In genomic region chr14:24132976-24133375, GRCh38 we compare ENCODE assay signal across 18 cellular contexts. TPM values are rescaled to one million over a fixed set of nuclear protein-coding genes. Genes with fewer than 3 reads are reported as not detected.
DNase-seq lines count a peak whose midpoint lies in the region; ATAC-seq and TF ChIP-seq lines count a peak whose summit lies in the region.
"Had no signal": no experiment of that assay in that cellular context is flagged by ENCODE, and none has a peak within 500 bp of the region (broad histone marks: within the 10 kb centered on the region; RNA-seq: fewer than 3 reads in every experiment).

No MANE protein-coding gene starts in this region.

- ATAC-seq in CD4-positive, alpha-beta T cell (ENCODE audit: poor library complexity), result no peak
- ATAC-seq in naive thymus-derived CD8-positive, alpha-beta T cell, result no peak
- no peak for ATAC-seq in upper lobe of right lung
- no peak for ATAC-seq in HG03108 (IDR thresholded peaks at IDR 0.05; ENCODE audit: unreplicated experiment)

- no peaks in the 10 kb centered on the region for H3K27me3 Mint-ChIP-seq in activated CD4-positive, alpha-beta memory T cell treated with anti-CD3 and anti-CD28 coated beads for 36 hours
- H3K27me3 Mint-ChIP-seq in activated CD4-positive, alpha-beta memory T cell treated with anti-CD3 and anti-CD28 coated beads, Interleukin-2, amount 10 ng/mL, durations not matched to agents 7 days and 5 days, result no peaks in the 10 kb centered on the region
- H3K27me3 Mint-ChIP-seq in CD4-positive, alpha-beta T cell, result no peaks in the 10 kb centered on the region
- H3K27me3 Mint-ChIP-seq in activated T-helper 1 cell treated with anti-CD3 and anti-CD28 coated beads, Interleukin-12 subunit alpha, Interleukin-12 subunit beta, Interleukin-2, Interleukin-4 antibody, amounts not matched to agents 30 ng/mL and 10 ng/mL and 1 ng/mL, durations not matched to agents 14 hours and 24 hours and 36 hours (ENCODE audit: insufficient read depth), result no peaks in the 10 kb centered on the region
- H3K27me3 Mint-ChIP-seq in naive thymus-derived CD8-positive, alpha-beta T cell, result no peaks in the 10 kb centered on the region
- H3K27me3 Mint-ChIP-seq: naive B cell had no signal

- no peaks in the 10 kb centered on the region for H3K27me3 ChIP-seq in CD4-positive, alpha-beta T cell (ENCODE audit: control insufficient read depth, insufficient read depth, low read length)
- H3K27me3 ChIP-seq in upper lobe of right lung, result no peaks in the 10 kb centered on the region

- no peaks in the 10 kb centered on the region for H3K9me3 Mint-ChIP-seq in activated CD4-positive, alpha-beta memory T cell treated with anti-CD3 and anti-CD28 coated beads for 36 hours
- H3K9me3 Mint-ChIP-seq in activated CD4-positive, alpha-beta memory T cell treated with anti-CD3 and anti-CD28 coated beads, Interleukin-2, amount 10 ng/mL, durations not matched to agents 7 days and 5 days, result no peaks in the 10 kb centered on the region
- H3K9me3 Mint-ChIP-seq in CD4-positive, alpha-beta T cell, result no peaks in the 10 kb centered on the region
- no peaks in the 10 kb centered on the region for H3K9me3 Mint-ChIP-seq in activated T-helper 1 cell treated with anti-CD3 and anti-CD28 coated beads, Interleukin-12 subunit alpha, Interleukin-12 subunit beta, Interleukin-2, Interleukin-4 antibody, amounts not matched to agents 30 ng/mL and 10 ng/mL and 1 ng/mL, durations not matched to agents 14 hours and 24 hours and 36 hours
- no peaks in the 10 kb centered on the region for H3K9me3 Mint-ChIP-seq in naive thymus-derived CD8-positive, alpha-beta T cell
- H3K9me3 Mint-ChIP-seq: naive B cell had no signal

- peaks cover 35% of the 10 kb centered on the region for H3K4me1 Mint-ChIP-seq in activated CD4-positive, alpha-beta memory T cell treated with anti-CD3 and anti-CD28 coated beads for 36 hours (ENCODE audit: low read depth)
- peaks cover 32% of the 10 kb centered on the region for H3K4me1 Mint-ChIP-seq in activated CD4-positive, alpha-beta memory T cell treated with anti-CD3 and anti-CD28 coated beads, Interleukin-2, amount 10 ng/mL, durations not matched to agents 7 days and 5 days
- H3K4me1 Mint-ChIP-seq in CD4-positive, alpha-beta T cell (ENCODE audit: low read depth), result peaks cover 46% of the 10 kb centered on the region
- peaks cover 37% of the 10 kb centered on the region for H3K4me1 Mint-ChIP-seq in activated T-helper 1 cell treated with anti-CD3 and anti-CD28 coated beads, Interleukin-12 subunit alpha, Interleukin-12 subunit beta, Interleukin-2, Interleukin-4 antibody, amounts not matched to agents 30 ng/mL and 10 ng/mL and 1 ng/mL, durations not matched to agents 14 hours and 24 hours and 36 hours (ENCODE audit: low read depth)
- peaks cover 25 to 47% (median 44%) of the 10 kb centered on the region in 4 donors for H3K4me1 Mint-ChIP-seq in naive thymus-derived CD8-positive, alpha-beta T cell

- H3K9me3 ChIP-seq in CD4-positive, alpha-beta T cell (ENCODE audit: control insufficient read depth, low read length), result no peaks in the 10 kb centered on the region
- no peaks in the 10 kb centered on the region for H3K9me3 ChIP-seq in upper lobe of right lung
- H3K9me3 ChIP-seq: prostate gland had no signal

- H3K27ac Mint-ChIP-seq in activated CD4-positive, alpha-beta memory T cell treated with anti-CD3 and anti-CD28 coated beads for 36 hours, result peak overlapping the region; percentile 64
- H3K27ac Mint-ChIP-seq in activated CD4-positive, alpha-beta memory T cell treated with anti-CD3 and anti-CD28 coated beads, Interleukin-2, amount 10 ng/mL, durations not matched to agents 7 days and 5 days, result no peak overlapping the region
- H3K27ac Mint-ChIP-seq in CD4-positive, alpha-beta T cell, result peak overlapping the region; percentile 91
- peak overlapping the region; percentile 35 for H3K27ac Mint-ChIP-seq in activated T-helper 1 cell treated with anti-CD3 and anti-CD28 coated beads, Interleukin-12 subunit alpha, Interleukin-12 subunit beta, Interleukin-2, Interleukin-4 antibody, amounts not matched to agents 30 ng/mL and 10 ng/mL and 1 ng/mL, durations not matched to agents 14 hours and 24 hours and 36 hours
- peak overlapping the region; percentile 74 to 96 (median 93) for H3K27ac Mint-ChIP-seq in naive thymus-derived CD8-positive, alpha-beta T cell

- H3K4me3 ChIP-seq in upper lobe of right lung, result no peak overlapping the region
- H3K4me3 ChIP-seq: prostate gland had no signal

- intact Hi-C loops in activated CD4-positive, alpha-beta memory T cell treated with anti-CD3 and anti-CD28 coated beads for 36 hours (cut with micrococcal nuclease), result no loop called here
- intact Hi-C loops in CD4-positive, alpha-beta T cell (cut with DNase I, micrococcal nuclease), result loop anchor here in 1 of 2 experiments (1.0 kb wide), 1 partner anchor 11 kb away; no protein-coding TSS in a partner anchor
- intact Hi-C loops in activated T-helper 1 cell treated with anti-CD3 and anti-CD28 coated beads, Interleukin-12 subunit alpha, Interleukin-12 subunit beta, Interleukin-2, Interleukin-4 antibody, amounts not matched to agents 30 ng/mL and 10 ng/mL and 1 ng/mL, durations not matched to agents 14 hours and 24 hours and 36 hours (cut with micrococcal nuclease), result no loop called here
- intact Hi-C loops in upper lobe of right lung (cut with DNase I), result no loop called here

- POLR2A ChIA-PET in activated CD4-positive, alpha-beta memory T cell treated with anti-CD3 and anti-CD28 coated beads for 36 hours (lab: Charles Lee), result interaction anchor here (0.7 to 1.9 kb wide), 4 partner anchors 13 to 29 kb away, joined by 3 to 9 read pairs (median 4); partner anchors contain the start of genes DCAF11, IRF9 and NRL
- POLR2A ChIA-PET in activated CD4-positive, alpha-beta memory T cell treated with anti-CD3 and anti-CD28 coated beads, Interleukin-2, amount 10 ng/mL, durations not matched to agents 7 days and 5 days (lab: Charles Lee), result interaction anchor here (0.8 to 21.4 kb wide), 8 partner anchors 8 to 297 kb away, joined by 3 to 448 read pairs (median 4); partner anchors contain the start of genes CHMP4A, DCAF11, EMC9 and IRF9
- POLR2A ChIA-PET in CD4-positive, alpha-beta T cell (lab: Charles Lee), result interaction anchor here (0.7 to 11.7 kb wide), 7 partner anchors 8 to 1037 kb away, joined by 3 to 296 read pairs (median 13); partner anchors contain the start of genes DCAF11, EMC9, IRF9 and NRL
- POLR2A ChIA-PET in naive thymus-derived CD8-positive, alpha-beta T cell (lab: Charles Lee), result interaction anchor here (1.0 to 9.5 kb wide), 7 partner anchors 8 to 63 kb away, joined by 3 to 177 read pairs (median 4); partner anchors contain the start of genes DCAF11, EMC9, NRL and PSME2

- H3K36me3 Mint-ChIP-seq in activated CD4-positive, alpha-beta memory T cell treated with anti-CD3 and anti-CD28 coated beads for 36 hours, result peaks cover 15% of the 10 kb centered on the region
- H3K36me3 Mint-ChIP-seq in activated CD4-positive, alpha-beta memory T cell treated with anti-CD3 and anti-CD28 coated beads, Interleukin-2, amount 10 ng/mL, durations not matched to agents 7 days and 5 days (ENCODE audit: low read depth), result peaks cover 15% of the 10 kb centered on the region
- peaks cover 16% of the 10 kb centered on the region for H3K36me3 Mint-ChIP-seq in CD4-positive, alpha-beta T cell (ENCODE audit: low read depth)
- H3K36me3 Mint-ChIP-seq in activated T-helper 1 cell treated with anti-CD3 and anti-CD28 coated beads, Interleukin-12 subunit alpha, Interleukin-12 subunit beta, Interleukin-2, Interleukin-4 antibody, amounts not matched to agents 30 ng/mL and 10 ng/mL and 1 ng/mL, durations not matched to agents 14 hours and 24 hours and 36 hours (ENCODE audit: low read depth), result peaks cover 13% of the 10 kb centered on the region
- peaks cover 0 to 4% (median under 1%) of the 10 kb centered on the region in 3 donors for H3K36me3 Mint-ChIP-seq in naive thymus-derived CD8-positive, alpha-beta T cell

- CTCF ChIA-PET in activated CD4-positive, alpha-beta memory T cell treated with anti-CD3 and anti-CD28 coated beads for 36 hours (lab: Charles Lee), result interaction anchor here (1.3 to 2.6 kb wide), 3 partner anchors 18 to 42 kb away, joined by 3 to 10 read pairs (median 5); partner anchors contain the start of genes DCAF11 and NRL
- CTCF ChIA-PET in activated CD4-positive, alpha-beta memory T cell treated with anti-CD3 and anti-CD28 coated beads, Interleukin-2, amount 10 ng/mL, durations not matched to agents 7 days and 5 days (lab: Charles Lee), result interaction anchor here (1.1 to 1.9 kb wide), 4 partner anchors 18 to 75 kb away, joined by 3 to 7 read pairs (median 6); partner anchors contain the start of genes DCAF11, IRF9 and NRL
- CTCF ChIA-PET in CD4-positive, alpha-beta T cell (lab: Charles Lee), result interaction anchor here (1.5 to 1.6 kb wide), 2 partner anchors 28 to 110 kb away, joined by 3 to 5 read pairs; partner anchors contain the start of genes IRF9 and TINF2

- DNase-seq in activated CD4-positive, alpha-beta memory T cell treated with anti-CD3 and anti-CD28 coated beads for 36 hours, result no peak
- no peak for DNase-seq in activated CD4-positive, alpha-beta memory T cell treated with anti-CD3 and anti-CD28 coated beads, Interleukin-2, amount 10 ng/mL, durations not matched to agents 7 days and 5 days
- no peak for DNase-seq in CD4-positive, alpha-beta T cell
- no peak for DNase-seq in activated T-helper 1 cell treated with anti-CD3 and anti-CD28 coated beads, Interleukin-12 subunit alpha, Interleukin-12 subunit beta, Interleukin-2, Interleukin-4 antibody, amounts not matched to agents 30 ng/mL and 10 ng/mL and 1 ng/mL, durations not matched to agents 14 hours and 24 hours and 36 hours (ENCODE audit: low spot score)
- no peak for DNase-seq in naive thymus-derived CD8-positive, alpha-beta T cell
- DNase-seq in HPDE6-E6E7 (ENCODE audit: extremely low spot score) (no peak), upper lobe of right lung (no peak)
- DNase-seq: activated CD8-positive, alpha-beta memory T cell treated with anti-CD3 and anti-CD28 coated beads, Interleukin-2, amount 50 U/mL, for 4 hours; head of caudate nucleus; KG1; naive B cell; NCI-H1092; NCI-H524 treated with DMSO at 0.1 percent for 48 hours; SHP77 treated with DMSO at 0.1 percent for 48 hours; trophoblast cell had no signal

- peak overlapping the region; percentile 47 for H3K27ac ChIP-seq in CD4-positive, alpha-beta T cell (ENCODE audit: low read depth, low read length)
- H3K27ac ChIP-seq in upper lobe of right lung, result no peak overlapping the region
- H3K27ac ChIP-seq: C4-2B had no signal

- H3K4me3 Mint-ChIP-seq in activated CD4-positive, alpha-beta memory T cell treated with anti-CD3 and anti-CD28 coated beads for 36 hours, result no peak overlapping the region
- no peak overlapping the region for H3K4me3 Mint-ChIP-seq in activated CD4-positive, alpha-beta memory T cell treated with anti-CD3 and anti-CD28 coated beads, Interleukin-2, amount 10 ng/mL, durations not matched to agents 7 days and 5 days
- peak overlapping the region; percentile 59 for H3K4me3 Mint-ChIP-seq in CD4-positive, alpha-beta T cell
- no peak overlapping the region for H3K4me3 Mint-ChIP-seq in activated T-helper 1 cell treated with anti-CD3 and anti-CD28 coated beads, Interleukin-12 subunit alpha, Interleukin-12 subunit beta, Interleukin-2, Interleukin-4 antibody, amounts not matched to agents 30 ng/mL and 10 ng/mL and 1 ng/mL, durations not matched to agents 14 hours and 24 hours and 36 hours
- peak overlapping the region in 8 of 10 donors; percentile 21 to 85 (median 65) for H3K4me3 Mint-ChIP-seq in naive thymus-derived CD8-positive, alpha-beta T cell

- peaks cover 8% of the 10 kb centered on the region for H3K36me3 ChIP-seq in upper lobe of right lung
- H3K36me3 ChIP-seq: prostate gland had no signal

- peaks cover 20% of the 10 kb centered on the region for H3K4me1 ChIP-seq in upper lobe of right lung

- no peak for TF ChIP-seq CTCF in CD4-positive, alpha-beta T cell (IDR thresholded peaks at IDR 0.05)
- TF ChIP-seq CTCF in upper lobe of right lung (IDR thresholded peaks at IDR 0.05), result no peak

RNA-seq across cellular contexts. Expression of gene FITM1, which starts 2.5 kb away (rescaled TPM):
- under 1 TPM in 1 of 2 experiments, not detected in 1; 0.86 TPM for total RNA-seq in activated CD4-positive, alpha-beta memory T cell treated with anti-CD3 and anti-CD28 coated beads for 36 hours
- 1 to 10 TPM; 1.3 to 1.4 TPM for total RNA-seq in activated CD4-positive, alpha-beta memory T cell treated with anti-CD3 and anti-CD28 coated beads, Interleukin-2, amount 10 ng/mL, durations not matched to agents 7 days and 5 days
- total RNA-seq in CD4-positive, alpha-beta T cell, result 1 to 10 TPM; 1.5 to 1.7 TPM
- total RNA-seq in activated T-helper 1 cell treated with anti-CD3 and anti-CD28 coated beads, Interleukin-12 subunit alpha, Interleukin-12 subunit beta, Interleukin-2, Interleukin-4 antibody, amounts not matched to agents 30 ng/mL and 10 ng/mL and 1 ng/mL, durations not matched to agents 14 hours and 24 hours and 36 hours, result 0.26 TPM in 1 of 2 replicates, not detected in the other
- 1 to 10 TPM; 1.9 to 2.2 TPM for total RNA-seq in naive thymus-derived CD8-positive, alpha-beta T cell
- polyA plus RNA-seq in naive thymus-derived CD8-positive, alpha-beta T cell, result under 1 TPM; 0.52 to 0.60 (median 0.52) TPM
- 1.1 TPM for total RNA-seq in upper lobe of right lung

RNA-seq across cellular contexts. Expression of gene PSME1, which starts 3.0 kb away (rescaled TPM):
- total RNA-seq in activated CD4-positive, alpha-beta memory T cell treated with anti-CD3 and anti-CD28 coated beads for 36 hours, result 100 to 1,000 TPM; 403 to 427 TPM
- 100 to 1,000 TPM; 391 to 397 TPM for total RNA-seq in activated CD4-positive, alpha-beta memory T cell treated with anti-CD3 and anti-CD28 coated beads, Interleukin-2, amount 10 ng/mL, durations not matched to agents 7 days and 5 days
- 100 to 1,000 TPM; 166 to 171 TPM for total RNA-seq in CD4-positive, alpha-beta T cell
- 291 and 295 TPM in 2 replicates for total RNA-seq in activated T-helper 1 cell treated with anti-CD3 and anti-CD28 coated beads, Interleukin-12 subunit alpha, Interleukin-12 subunit beta, Interleukin-2, Interleukin-4 antibody, amounts not matched to agents 30 ng/mL and 10 ng/mL and 1 ng/mL, durations not matched to agents 14 hours and 24 hours and 36 hours
- 100 to 1,000 TPM; 202 to 203 TPM for total RNA-seq in naive thymus-derived CD8-positive, alpha-beta T cell
- 100 to 1,000 TPM; 681 to 767 (median 753) TPM for polyA plus RNA-seq in naive thymus-derived CD8-positive, alpha-beta T cell
- 171 TPM for total RNA-seq in upper lobe of right lung

RNA-seq across cellular contexts. Expression of gene EMC9, which starts 8.4 kb away (rescaled TPM):
- 10 to 100 TPM; 40.0 to 40.9 TPM for total RNA-seq in activated CD4-positive, alpha-beta memory T cell treated with anti-CD3 and anti-CD28 coated beads for 36 hours
- total RNA-seq in activated CD4-positive, alpha-beta memory T cell treated with anti-CD3 and anti-CD28 coated beads, Interleukin-2, amount 10 ng/mL, durations not matched to agents 7 days and 5 days, result 10 to 100 TPM; 45.0 to 51.7 TPM
- 10 to 100 TPM; 11.8 to 13.1 TPM for total RNA-seq in CD4-positive, alpha-beta T cell
- total RNA-seq in activated T-helper 1 cell treated with anti-CD3 and anti-CD28 coated beads, Interleukin-12 subunit alpha, Interleukin-12 subunit beta, Interleukin-2, Interleukin-4 antibody, amounts not matched to agents 30 ng/mL and 10 ng/mL and 1 ng/mL, durations not matched to agents 14 hours and 24 hours and 36 hours, result 22.9 and 28.3 TPM in 2 replicates
- 10 to 100 TPM; 16.6 to 18.1 TPM for total RNA-seq in naive thymus-derived CD8-positive, alpha-beta T cell
- 1 to 10 TPM; 7.5 to 9.4 (median 8.4) TPM for polyA plus RNA-seq in naive thymus-derived CD8-positive, alpha-beta T cell
- total RNA-seq in upper lobe of right lung, result 10.5 TPM

RNA-seq across cellular contexts. Expression of gene PSME2, which starts 13.4 kb away (rescaled TPM):
- 100 to 1,000 TPM; 404 to 411 TPM for total RNA-seq in activated CD4-positive, alpha-beta memory T cell treated with anti-CD3 and anti-CD28 coated beads for 36 hours
- total RNA-seq in activated CD4-positive, alpha-beta memory T cell treated with anti-CD3 and anti-CD28 coated beads, Interleukin-2, amount 10 ng/mL, durations not matched to agents 7 days and 5 days, result 100 to 1,000 TPM; 395 to 405 TPM
- 10 to 100 TPM; 81.7 to 83.2 TPM for total RNA-seq in CD4-positive, alpha-beta T cell
- total RNA-seq in activated T-helper 1 cell treated with anti-CD3 and anti-CD28 coated beads, Interleukin-12 subunit alpha, Interleukin-12 subunit beta, Interleukin-2, Interleukin-4 antibody, amounts not matched to agents 30 ng/mL and 10 ng/mL and 1 ng/mL, durations not matched to agents 14 hours and 24 hours and 36 hours, result 575 and 588 TPM in 2 replicates
- total RNA-seq in naive thymus-derived CD8-positive, alpha-beta T cell, result 100 to 1,000 TPM; 129 to 140 TPM
- 100 to 1,000 TPM; 402 to 471 (median 463) TPM for polyA plus RNA-seq in naive thymus-derived CD8-positive, alpha-beta T cell
- 138 TPM for total RNA-seq in upper lobe of right lung

RNA-seq across cellular contexts. Expression of gene RNF31, which starts 14.3 kb away (rescaled TPM):
- total RNA-seq in activated CD4-positive, alpha-beta memory T cell treated with anti-CD3 and anti-CD28 coated beads for 36 hours, result 10 to 100 TPM; 75.5 to 80.4 TPM
- 100 to 1,000 TPM; 122 to 129 TPM for total RNA-seq in activated CD4-positive, alpha-beta memory T cell treated with anti-CD3 and anti-CD28 coated beads, Interleukin-2, amount 10 ng/mL, durations not matched to agents 7 days and 5 days
- 10 to 100 TPM; 46.0 to 57.8 TPM for total RNA-seq in CD4-positive, alpha-beta T cell
- 115 and 129 TPM in 2 replicates for total RNA-seq in activated T-helper 1 cell treated with anti-CD3 and anti-CD28 coated beads, Interleukin-12 subunit alpha, Interleukin-12 subunit beta, Interleukin-2, Interleukin-4 antibody, amounts not matched to agents 30 ng/mL and 10 ng/mL and 1 ng/mL, durations not matched to agents 14 hours and 24 hours and 36 hours
- total RNA-seq in naive thymus-derived CD8-positive, alpha-beta T cell, result 10 to 100 TPM; 85.7 to 91.4 TPM
- 10 to 100 TPM; 34.1 to 45.3 (median 37.6) TPM for polyA plus RNA-seq in naive thymus-derived CD8-positive, alpha-beta T cell
- total RNA-seq in upper lobe of right lung, result 52.3 TPM

Comparison
In these comparisons a context has a peak if more than half of its experiments do, and no peak if none do; other contexts are left out.
1. H3K4me3 Mint-ChIP-seq: peak in CD4-positive, alpha-beta T cell (single experiment) and naive thymus-derived CD8-positive, alpha-beta T cell (8 of 10); none in activated CD4-positive, alpha-beta memory T cell treated with anti-CD3 and anti-CD28 coated beads for 36 hours (single experiment), activated CD4-positive, alpha-beta memory T cell treated with anti-CD3 and anti-CD28 coated beads, Interleukin-2, amount 10 ng/mL, durations not matched to agents 7 days and 5 days (single experiment) and activated T-helper 1 cell treated with anti-CD3 and anti-CD28 coated beads, Interleukin-12 subunit alpha, Interleukin-12 subunit beta, Interleukin-2, Interleukin-4 antibody, amounts not matched to agents 30 ng/mL and 10 ng/mL and 1 ng/mL, durations not matched to agents 14 hours and 24 hours and 36 hours (single experiment).